In the genomic region with DNA sequence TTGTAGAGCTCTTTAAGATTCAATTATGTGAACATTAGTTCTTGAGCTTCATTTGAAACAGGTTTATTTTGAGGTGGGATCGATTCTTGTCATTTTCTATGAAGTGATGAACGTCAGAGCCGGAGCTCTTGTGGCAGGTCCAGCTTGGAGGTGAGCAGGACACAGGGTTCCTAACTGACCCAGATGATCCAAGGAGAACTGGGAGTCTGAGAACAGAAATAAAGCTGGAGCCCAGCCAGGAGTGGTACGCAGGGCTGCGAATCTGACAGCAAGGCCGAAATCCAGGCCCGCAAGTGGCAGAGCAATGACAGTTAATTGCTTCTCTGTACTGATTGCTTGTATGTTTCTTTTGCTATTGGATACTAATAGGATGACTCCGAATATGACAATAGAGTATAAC, we compare ENCODE assay signal across 29 cellular contexts.
"Had no signal": no experiment of that assay in that cellular context is flagged by ENCODE, and none has a peak within 500 bp of the region (broad histone marks: within the 10 kb centered on the region; RNA-seq: fewer than 3 reads in every experiment).

No MANE protein-coding gene starts in this region.

- H3K4me3 ChIP-seq: Peyer's patch had no signal

- H3K27ac ChIP-seq: brain microvascular endothelial cell, Peyer's patch, RWPE1 had no signal

- H3K27ac Mint-ChIP-seq: activated CD4-positive, alpha-beta memory T cell treated with anti-CD3 and anti-CD28 coated beads for 36 hours; activated CD4-positive, alpha-beta T cell treated with anti-CD3 and anti-CD28 coated beads, Interleukin-2, amount 10 ng/mL, durations not matched to agents 7 days and 5 days; activated naive CD4-positive, alpha-beta T cell treated with anti-CD3 and anti-CD28 coated beads for 36 hours; activated naive CD8-positive, alpha-beta T cell; activated T-helper 17 cell treated with anti-CD3 and anti-CD28 coated beads, Interleukin-2, amount 50 U/mL, for 72 hours; T-cell had no signal

- H3K4me1 ChIP-seq: Peyer's patch had no signal

- H3K4me1 Mint-ChIP-seq: activated CD4-positive, alpha-beta T cell treated with anti-CD3 and anti-CD28 coated beads, Interleukin-2, amount 10 ng/mL, durations not matched to agents 7 days and 5 days; activated T-helper 17 cell treated with anti-CD3 and anti-CD28 coated beads, Interleukin-2, amount 50 U/mL, for 72 hours; T-cell had no signal

- DNase-seq: activated CD4-positive, alpha-beta memory T cell treated with anti-CD3 and anti-CD28 coated beads for 36 hours; activated CD4-positive, alpha-beta T cell treated with anti-CD3 and anti-CD28 coated beads, Interleukin-2, amount 10 ng/mL, durations not matched to agents 7 days and 5 days; activated CD4-positive, CD25-positive, alpha-beta regulatory T cell; activated CD8-positive, alpha-beta memory T cell treated with anti-CD3 and anti-CD28 coated beads for 24 hours; activated gamma-delta T cell; activated naive CD4-positive, alpha-beta T cell treated with anti-CD3 and anti-CD28 coated beads for 36 hours; activated T-cell treated with anti-CD3 and anti-CD28 coated beads, Interleukin-2, amount 50 U/mL, for 4 hours; amygdala; brain microvascular endothelial cell; caudate nucleus; KG1; NCI-H1048; NCI-H146; NCI-H187 treated with DMSO at 0.1 percent for 48 hours; NCI-H2081 treated with DMSO at 0.1 percent for 48 hours; NCI-H345; NCI-H510A; NCI-H526 treated with DMSO at 0.1 percent for 48 hours; NCI-H82; NK-92 treated with Interleukin-12 subunit alpha and Interleukin-12 subunit beta, amount 100 ng/mL, for 24 hours; OCI-M1; Peyer's patch; SHP77; T-cell; T-helper 2 cell; T1000 had no signal

- H3K27me3 ChIP-seq: brain microvascular endothelial cell, Peyer's patch had no signal

- ATAC-seq: activated T-cell treated with anti-CD3 and anti-CD28 coated beads, Interleukin-2, amount 50 U/mL, for 4 hours; activated T-helper 17 cell treated with anti-CD3 and anti-CD28 coated beads, Interleukin-2, amount 50 U/mL, for 72 hours; T-cell had no signal

- H3K36me3 Mint-ChIP-seq: activated CD4-positive, alpha-beta memory T cell treated with anti-CD3 and anti-CD28 coated beads for 36 hours; activated naive CD8-positive, alpha-beta T cell; T-cell had no signal

- H3K9me3 ChIP-seq: Peyer's patch had no signal

- H3K36me3 ChIP-seq: brain microvascular endothelial cell, Peyer's patch had no signal

- H3K4me3 Mint-ChIP-seq: activated CD4-positive, alpha-beta memory T cell treated with anti-CD3 and anti-CD28 coated beads for 36 hours; activated CD4-positive, alpha-beta T cell treated with anti-CD3 and anti-CD28 coated beads, Interleukin-2, amount 10 ng/mL, durations not matched to agents 7 days and 5 days; activated naive CD4-positive, alpha-beta T cell treated with anti-CD3 and anti-CD28 coated beads for 36 hours; activated naive CD8-positive, alpha-beta T cell; activated T-cell treated with anti-CD3 and anti-CD28 coated beads, Interleukin-2, amount 50 U/mL, for 4 hours; activated T-helper 17 cell treated with anti-CD3 and anti-CD28 coated beads, Interleukin-2, amount 50 U/mL, for 72 hours; T-cell had no signal

- H3K9me3 Mint-ChIP-seq: activated CD4-positive, alpha-beta memory T cell treated with anti-CD3 and anti-CD28 coated beads for 36 hours; activated CD4-positive, alpha-beta T cell treated with anti-CD3 and anti-CD28 coated beads, Interleukin-2, amount 10 ng/mL, durations not matched to agents 7 days and 5 days; activated naive CD4-positive, alpha-beta T cell treated with anti-CD3 and anti-CD28 coated beads for 36 hours; activated T-cell treated with anti-CD3 and anti-CD28 coated beads, Interleukin-2, amount 50 U/mL, for 4 hours; activated T-helper 17 cell treated with anti-CD3 and anti-CD28 coated beads, Interleukin-2, amount 50 U/mL, for 72 hours; T-cell had no signal
